ENCODE assay signal across 8 cellular contexts in the genomic region with DNA sequence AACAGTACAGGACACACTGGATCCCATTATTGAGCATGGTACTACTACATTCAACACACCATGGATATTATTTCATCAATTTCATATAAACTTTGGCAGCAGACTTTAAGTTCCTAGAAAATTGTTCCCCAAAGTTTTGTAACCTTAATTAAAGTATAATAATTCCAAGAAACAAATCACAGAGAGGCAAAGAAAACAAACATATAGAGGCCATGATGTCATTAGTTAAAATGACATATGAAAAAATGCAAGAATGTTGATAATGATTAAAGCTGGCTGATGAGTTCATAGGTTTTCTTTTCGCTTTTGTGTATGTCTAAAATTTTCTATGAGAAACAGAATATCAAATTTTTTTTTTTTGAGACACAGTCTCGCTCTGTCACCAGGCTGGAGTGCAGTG.
"Had no signal": no experiment of that assay in that cellular context is flagged by ENCODE, and none has a peak within 500 bp of the region (broad histone marks: within the 10 kb centered on the region; RNA-seq: fewer than 3 reads in every experiment).

No MANE protein-coding gene starts in this region.

- FAIRE-seq: HTR-8/SVneo, K562 had no signal

- H3K4me3 ChIP-seq: K562 had no signal

- H3K27ac ChIP-seq: HL-60, KMS-11 had no signal

- H3K27me3 Mint-ChIP-seq: IgD-negative memory B cell had no signal

- H3K9ac ChIP-seq: KMS-11 had no signal

- H3K27ac Mint-ChIP-seq: IgD-negative memory B cell had no signal

- H3K4me3 Mint-ChIP-seq: IgD-negative memory B cell had no signal

- H3K4me2 ChIP-seq: KMS-11 had no signal

- DNase-seq: IMR-90, KBM-7, KG1 had no signal

- ATAC-seq: K562 had no signal
